Comparison of ENCODE assay signal across 9 cellular contexts in the genomic region with DNA sequence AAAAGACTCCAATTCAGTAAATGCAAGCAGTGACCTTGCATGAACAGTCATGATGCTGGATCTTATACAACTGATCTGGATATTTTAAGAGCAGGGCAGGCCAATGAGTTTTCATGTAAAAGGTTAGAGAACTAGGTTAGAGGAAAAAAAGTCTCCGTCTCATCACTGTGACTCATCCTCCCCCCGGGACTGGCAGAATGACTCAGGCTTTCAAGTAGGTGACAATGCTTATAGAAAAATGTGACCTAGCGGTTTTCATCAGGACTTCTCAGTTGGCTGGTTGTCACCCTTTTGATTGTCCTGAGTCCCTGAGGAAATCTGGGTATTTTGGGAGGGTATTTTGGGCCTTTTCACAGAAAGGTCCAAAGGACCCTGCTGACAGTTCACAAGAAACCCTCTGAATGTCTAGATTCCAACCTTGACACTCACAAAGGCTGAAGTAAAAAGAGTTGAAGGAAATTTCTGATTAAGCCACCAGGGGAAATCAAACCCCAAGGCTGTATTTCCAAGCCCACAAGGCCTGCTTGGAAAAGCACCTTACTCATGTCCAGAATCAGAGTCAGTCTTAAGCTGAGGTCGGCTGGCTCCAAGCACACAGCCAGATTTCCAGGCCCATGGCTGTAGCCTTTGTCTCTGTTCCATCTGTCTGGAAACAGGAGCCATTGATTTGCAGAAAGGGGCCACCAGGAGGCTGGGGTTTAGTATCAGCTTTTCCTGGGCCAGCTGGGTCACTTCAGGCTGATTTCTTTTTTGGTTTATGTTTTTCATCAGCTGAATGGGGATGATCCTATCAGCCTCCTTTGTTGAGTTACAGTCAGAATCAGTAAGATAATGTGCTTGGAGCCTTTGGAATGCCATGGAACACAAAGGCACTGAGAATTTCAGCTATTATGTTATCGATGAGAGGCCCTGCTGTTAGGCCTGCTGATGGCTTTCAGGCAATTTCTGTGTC.
DNase-seq lines count a peak whose midpoint lies in the region; ATAC-seq and TF ChIP-seq lines count a peak whose summit lies in the region.
"Had no signal": no experiment of that assay in that cellular context is flagged by ENCODE, and none has a peak within 500 bp of the region (broad histone marks: within the 10 kb centered on the region; RNA-seq: fewer than 3 reads in every experiment).

No MANE protein-coding gene starts in this region.

- H3K9me3 ChIP-seq in neural progenitor cell (ENCODE audit: low read depth), result no peaks in the 10 kb centered on the region

- H3K27me3 ChIP-seq in neural progenitor cell, result no peaks in the 10 kb centered on the region

- peaks cover 5% of the 10 kb centered on the region for H3K4me1 Mint-ChIP-seq in activated CD8-positive, alpha-beta memory T cell treated with anti-CD3 and anti-CD28 coated beads, Interleukin-2, amount 10 ng/mL, durations not matched to agents 7 days and 5 days
- peaks cover 33% of the 10 kb centered on the region for H3K4me1 Mint-ChIP-seq in neural progenitor cell

- H4K20me1 ChIP-seq in neural progenitor cell (ENCODE audit: low read depth), result no peaks in the 10 kb centered on the region

- peak; percentile 48 for DNase-seq in activated CD8-positive, alpha-beta memory T cell treated with anti-CD3 and anti-CD28 coated beads, Interleukin-2, amount 10 ng/mL, durations not matched to agents 7 days and 5 days
- DNase-seq in activated CD8-positive, alpha-beta memory T cell treated with anti-CD3 and anti-CD28 coated beads, Interleukin-2, amount 50 U/mL, for 4 hours, result no peak
- DNase-seq in NOMO-1 treated with dmso at 0.1 percent for 144 hours (lab: John Stamatoyannopoulos, UW; ENCODE audit: unreplicated experiment), result peak; percentile 59
- no peak for DNase-seq in coronary artery (ENCODE audit: low spot score)
- peak; percentile 70 for DNase-seq in neural progenitor cell (ENCODE audit: low spot score)
- no peak for DNase-seq in NCI-H2107 (lab: John Stamatoyannopoulos, UW)
- DNase-seq in NCI-H1436 treated with DMSO at 0.1 percent for 48 hours (lab: John Stamatoyannopoulos, UW), result no peak

- H3K27ac ChIP-seq in coronary artery (peak overlapping the region; percentile 1 to 71), neural progenitor cell (peak overlapping the region; percentile 22)

- no peaks in the 10 kb centered on the region for H3K36me3 ChIP-seq in neural progenitor cell

- peak overlapping the region; percentile 25 for H3K4me2 ChIP-seq in neural progenitor cell

- peaks cover 24% of the 10 kb centered on the region for H3F3A ChIP-seq in neural progenitor cell (ENCODE audit: low read depth)

- no peak overlapping the region for H3K4me3 Mint-ChIP-seq in activated CD8-positive, alpha-beta memory T cell treated with anti-CD3 and anti-CD28 coated beads, Interleukin-2, amount 10 ng/mL, durations not matched to agents 7 days and 5 days
- no peak overlapping the region for H3K4me3 Mint-ChIP-seq in neural progenitor cell

- peaks cover 15% of the 10 kb centered on the region for H3K27me3 Mint-ChIP-seq in activated CD8-positive, alpha-beta memory T cell treated with anti-CD3 and anti-CD28 coated beads, Interleukin-2, amount 10 ng/mL, durations not matched to agents 7 days and 5 days
- H3K27me3 Mint-ChIP-seq in neural progenitor cell (ENCODE audit: insufficient read depth, low read depth), result peaks cover 13% of the 10 kb centered on the region

- peaks cover 38% of the 10 kb centered on the region for H3K4me1 ChIP-seq in neural progenitor cell

- CTCF ChIA-PET in activated CD8-positive, alpha-beta memory T cell treated with anti-CD3 and anti-CD28 coated beads, Interleukin-2, amount 10 ng/mL, durations not matched to agents 7 days and 5 days (lab: Charles Lee), result interaction anchor here (1.0 kb wide), 1 partner anchor 59 kb away, joined by 3 read pairs; no protein-coding TSS in a partner anchor

- H3K4me3 ChIP-seq in coronary artery (no peak overlapping the region), neural progenitor cell (no peak overlapping the region)
- H3K4me3 ChIP-seq: dorsolateral prefrontal cortex had no signal

- H2AFZ ChIP-seq in neural progenitor cell (replicated peaks), result no peak overlapping the region

- no peak overlapping the region for H3K27ac Mint-ChIP-seq in activated CD8-positive, alpha-beta memory T cell treated with anti-CD3 and anti-CD28 coated beads, Interleukin-2, amount 10 ng/mL, durations not matched to agents 7 days and 5 days
- H3K27ac Mint-ChIP-seq in neural progenitor cell, result peak overlapping the region; percentile 75

- H3K79me2 ChIP-seq in neural progenitor cell (ENCODE audit: low read depth), result no peaks in the 10 kb centered on the region

- no peak overlapping the region for H3K9ac ChIP-seq in neural progenitor cell

- no peaks in the 10 kb centered on the region for H3K9me3 Mint-ChIP-seq in activated CD8-positive, alpha-beta memory T cell treated with anti-CD3 and anti-CD28 coated beads, Interleukin-2, amount 10 ng/mL, durations not matched to agents 7 days and 5 days (ENCODE audit: low read depth)
- peaks cover 3% of the 10 kb centered on the region for H3K9me3 Mint-ChIP-seq in neural progenitor cell

- TF ChIP-seq CTCF in coronary artery (IDR thresholded peaks at IDR 0.05) (no peak), neural progenitor cell (IDR thresholded peaks at IDR 0.05) (peak; percentile 40)

- H3K36me3 Mint-ChIP-seq in activated CD8-positive, alpha-beta memory T cell treated with anti-CD3 and anti-CD28 coated beads, Interleukin-2, amount 10 ng/mL, durations not matched to agents 7 days and 5 days, result no peaks in the 10 kb centered on the region
- H3K36me3 Mint-ChIP-seq in neural progenitor cell, result no peaks in the 10 kb centered on the region

- ATAC-seq in activated CD8-positive, alpha-beta memory T cell treated with anti-CD3 and anti-CD28 coated beads, Interleukin-2, amount 10 ng/mL, durations not matched to agents 7 days and 5 days, result peak; percentile 65
- peak; percentile 83 for ATAC-seq in HG02678 (IDR thresholded peaks at IDR 0.05; ENCODE audit: unreplicated experiment)

Comparison
In these comparisons a context has a peak if more than half of its experiments do, and no peak if none do; other contexts are left out.
1. DNase-seq: peak in activated CD8-positive, alpha-beta memory T cell treated with anti-CD3 and anti-CD28 coated beads, Interleukin-2, amount 10 ng/mL, durations not matched to agents 7 days and 5 days (single experiment), NOMO-1 treated with dmso at 0.1 percent for 144 hours (single experiment) and neural progenitor cell (single experiment); none in activated CD8-positive, alpha-beta memory T cell treated with anti-CD3 and anti-CD28 coated beads, Interleukin-2, amount 50 U/mL, for 4 hours (single experiment), coronary artery (single experiment), NCI-H2107 (single experiment) and NCI-H1436 treated with DMSO at 0.1 percent for 48 hours (single experiment).